8 cellular contexts compared by ENCODE assay signal in the genomic region with DNA sequence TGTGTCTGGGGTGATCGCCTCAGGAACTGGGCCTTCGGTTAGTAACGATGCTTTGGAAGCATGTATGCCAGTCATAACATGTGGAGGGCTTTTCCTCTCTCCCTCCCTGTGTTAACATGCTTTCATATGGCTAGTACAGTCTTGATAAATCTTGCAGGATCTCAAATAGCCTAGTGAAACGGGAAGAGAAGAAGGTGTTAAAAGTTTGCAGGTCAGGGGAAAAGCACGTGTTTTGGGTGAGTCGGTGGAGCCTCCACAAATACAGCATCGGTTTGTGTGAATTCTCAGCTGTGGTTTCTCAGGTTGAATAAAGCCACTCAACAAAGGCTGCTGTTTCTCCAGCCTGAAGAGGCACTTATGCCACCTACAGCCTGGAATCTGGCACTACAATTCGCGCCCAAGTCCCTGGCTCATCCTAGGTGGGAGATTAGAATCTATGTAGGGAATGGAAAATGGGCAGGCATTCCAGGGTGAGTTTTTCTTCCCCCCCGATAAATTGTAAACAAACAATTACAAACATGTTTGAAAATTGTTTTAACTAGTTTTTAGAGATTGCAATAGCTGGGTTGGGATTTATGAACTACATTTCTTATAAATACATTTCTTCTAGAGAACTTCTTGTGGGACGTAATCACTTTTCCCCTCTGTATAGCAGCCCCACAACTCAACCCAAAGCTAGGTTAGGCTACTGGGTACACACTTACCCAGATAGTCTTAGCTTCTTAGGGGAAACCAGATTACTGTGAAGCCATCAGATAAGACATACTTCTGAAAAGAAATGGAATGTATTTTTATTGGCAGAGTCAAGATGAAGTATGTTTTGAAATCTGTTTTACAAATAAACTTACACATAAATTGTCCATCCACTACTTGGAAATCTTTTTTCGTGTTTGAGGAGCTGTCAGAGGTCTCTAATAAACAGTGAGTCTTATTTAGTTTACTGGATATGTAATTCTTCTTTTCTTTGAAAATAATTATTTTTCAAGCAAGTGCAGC. TPM values are rescaled to one million over a fixed set of nuclear protein-coding genes. Genes with fewer than 3 reads are reported as not detected.
DNase-seq lines count a peak whose midpoint lies in the region; ATAC-seq, FAIRE-seq and TF ChIP-seq lines count a peak whose summit lies in the region.

No MANE protein-coding gene starts in this region.

- H3K36me3 ChIP-seq in mucosa of descending colon (ENCODE audit: low read depth), result no peaks in the 10 kb centered on the region
- no peaks in the 10 kb centered on the region for H3K36me3 ChIP-seq in thyroid gland

- DNase-seq in Caki2 (ENCODE audit: low read depth) (peak; percentile 54), GM19239 (ENCODE audit: insufficient read length, low spot score) (peak; percentile 86), NCI-H446 treated with DMSO at 0.1 percent for 48 hours (lab: John Stamatoyannopoulos, UW) (peak; percentile 1), epithelial cell of esophagus (ENCODE audit: low read depth) (peak; percentile 78), mucosa of descending colon (peak in 2 of 3 donors; percentile 58 to 69), thyroid gland (peak; percentile 58 to 63)
- peak; percentile 71 for DNase-seq in activated CD8-positive, alpha-beta T cell treated with anti-CD3 and anti-CD28 coated beads for 36 hours

- ATAC-seq in HG03108 (IDR thresholded peaks at IDR 0.05; ENCODE audit: unreplicated experiment) (peak; percentile 95), mucosa of descending colon (peak; percentile 81)
- peak; percentile 94 for ATAC-seq in activated CD8-positive, alpha-beta T cell treated with anti-CD3 and anti-CD28 coated beads for 36 hours

- POLR2A ChIA-PET in activated CD8-positive, alpha-beta T cell treated with anti-CD3 and anti-CD28 coated beads for 36 hours (lab: Charles Lee), result interaction anchor here (0.6 to 2.0 kb wide), 3 partner anchors 9 to 16 kb away, joined by 3 to 10 read pairs (median 9); partner anchors contain the start of genes C10orf143 and GLRX3

- no peak overlapping the region for H3K4me3 Mint-ChIP-seq in activated CD8-positive, alpha-beta T cell treated with anti-CD3 and anti-CD28 coated beads for 36 hours

- H3K27ac ChIP-seq in thyroid gland, result no peak overlapping the region

- H3K27me3 Mint-ChIP-seq in activated CD8-positive, alpha-beta T cell treated with anti-CD3 and anti-CD28 coated beads for 36 hours, result peaks cover 24% of the 10 kb centered on the region

- 12 to 16% methylated on average over 12 of the region's 12 CpGs for WGBS in thyroid gland, 2 donors

- FAIRE-seq in GM19239 (lab: Jason Lieb, UNC), result peak; percentile 92

- H3K36me3 Mint-ChIP-seq in activated CD8-positive, alpha-beta T cell treated with anti-CD3 and anti-CD28 coated beads for 36 hours (ENCODE audit: low read depth), result no peaks in the 10 kb centered on the region

- peak; percentile 76 for TF ChIP-seq CTCF in activated CD8-positive, alpha-beta T cell treated with anti-CD3 and anti-CD28 coated beads for 36 hours (IDR thresholded peaks at IDR 0.05)
- TF ChIP-seq CTCF in epithelial cell of esophagus (IDR thresholded peaks at IDR 0.05; ENCODE audit: insufficient read depth, low read depth, low read length, missing control alignments) (peak; percentile 97), mucosa of descending colon (IDR thresholded peaks at IDR 0.05) (peak; percentile 53), thyroid gland (IDR thresholded peaks at IDR 0.05) (peak; percentile 31 to 80 (median 62))

- H3K4me1 ChIP-seq in mucosa of descending colon (ENCODE audit: low read depth), result no peaks in the 10 kb centered on the region
- H3K4me1 ChIP-seq in thyroid gland, result no peaks in the 10 kb centered on the region

- no peak for TF ChIP-seq POLR2A in thyroid gland (IDR thresholded peaks at IDR 0.05)

- H3K27ac Mint-ChIP-seq in activated CD8-positive, alpha-beta T cell treated with anti-CD3 and anti-CD28 coated beads for 36 hours, result no peak overlapping the region

- CTCF ChIA-PET in activated CD8-positive, alpha-beta T cell treated with anti-CD3 and anti-CD28 coated beads for 36 hours (lab: Charles Lee), result interaction anchor here (0.7 to 3.1 kb wide), 30 partner anchors 9 to 274 kb away, joined by 3 to 44 read pairs (median 4); partner anchors contain the start of genes C10orf143 and GLRX3

- H3K27me3 ChIP-seq in thyroid gland, result no peaks in the 10 kb centered on the region

- H3K4me1 Mint-ChIP-seq in activated CD8-positive, alpha-beta T cell treated with anti-CD3 and anti-CD28 coated beads for 36 hours (ENCODE audit: low read depth), result peaks cover 7% of the 10 kb centered on the region

- H3K4me3 ChIP-seq in epithelial cell of esophagus (ENCODE audit: low read length), result no peak overlapping the region
- no peak overlapping the region for H3K4me3 ChIP-seq in mucosa of descending colon
- no peak overlapping the region for H3K4me3 ChIP-seq in thyroid gland (replicated peaks in 1 of 3)

- in situ Hi-C loops in Caki2 (cut with HindIII; ENCODE audit: low pct_unique_long_range_greater_than_20kb, low sequenced_read_pairs), result no loop called here

- intact Hi-C loops in activated CD8-positive, alpha-beta T cell treated with anti-CD3 and anti-CD28 coated beads for 36 hours (cut with micrococcal nuclease), result loop anchor here (5.0 to 10.0 kb wide), 2 partner anchors 156 to 243 kb away; no protein-coding TSS in a partner anchor
- intact Hi-C loops in mucosa of descending colon (cut with DNase I, micrococcal nuclease) (no loop called here), thyroid gland (cut with DNase I) (no loop called here)

- no peaks in the 10 kb centered on the region for H3K9me3 ChIP-seq in mucosa of descending colon
- no peaks in the 10 kb centered on the region for H3K9me3 ChIP-seq in thyroid gland

- H3K9me3 Mint-ChIP-seq in activated CD8-positive, alpha-beta T cell treated with anti-CD3 and anti-CD28 coated beads for 36 hours, result no peaks in the 10 kb centered on the region

RNA-seq across cellular contexts. Expression of gene GLRX3, which starts 8.3 kb away (rescaled TPM):
- total RNA-seq in Caki2 (2014; rRNA removed; shearing (Covaris generic); ENCODE audit: low replicate concordance), result 298 and 332 TPM in 2 replicates
- total RNA-seq in activated CD8-positive, alpha-beta T cell treated with anti-CD3 and anti-CD28 coated beads for 36 hours, result 100 to 1,000 TPM; 109 to 121 TPM
- total RNA-seq in mucosa of descending colon (10 to 100 TPM; 44.3 to 58.2 (median 57.2) TPM), thyroid gland (10 to 100 TPM; 36.3 to 41.3 (median 39.7) TPM)

RNA-seq across cellular contexts. Expression of gene C10orf143, which starts 17.3 kb away (rescaled TPM):
- 4.8 TPM in 1 of 2 replicates, not detected in the other for total RNA-seq in Caki2 (2014; rRNA removed; shearing (Covaris generic); ENCODE audit: low replicate concordance)
- total RNA-seq in activated CD8-positive, alpha-beta T cell treated with anti-CD3 and anti-CD28 coated beads for 36 hours, result 1 to 10 TPM; 4.4 to 5.1 TPM
- 10 to 100 TPM in 1 of 3 donors, 1 to 10 TPM in 2; 2.3 to 10.4 (median 4.2) TPM for total RNA-seq in mucosa of descending colon
- total RNA-seq in thyroid gland, result 1 to 10 TPM; 5.0 to 8.5 (median 6.2) TPM

Comparison
In these comparisons a context has a peak if more than half of its experiments do, and no peak if none do; other contexts are left out.
1. DNase-seq: peak in every context shown above with its lines; median percentile 86 in GM19239; 78 in epithelial cell of esophagus; 71 in activated CD8-positive, alpha-beta T cell treated with anti-CD3 and anti-CD28 coated beads for 36 hours; 64 in mucosa of descending colon; 60 in thyroid gland; 54 in Caki2; 1 in NCI-H446 treated with DMSO at 0.1 percent for 48 hours.